ENCODE assay signal across 20 cellular contexts in the genomic region with DNA sequence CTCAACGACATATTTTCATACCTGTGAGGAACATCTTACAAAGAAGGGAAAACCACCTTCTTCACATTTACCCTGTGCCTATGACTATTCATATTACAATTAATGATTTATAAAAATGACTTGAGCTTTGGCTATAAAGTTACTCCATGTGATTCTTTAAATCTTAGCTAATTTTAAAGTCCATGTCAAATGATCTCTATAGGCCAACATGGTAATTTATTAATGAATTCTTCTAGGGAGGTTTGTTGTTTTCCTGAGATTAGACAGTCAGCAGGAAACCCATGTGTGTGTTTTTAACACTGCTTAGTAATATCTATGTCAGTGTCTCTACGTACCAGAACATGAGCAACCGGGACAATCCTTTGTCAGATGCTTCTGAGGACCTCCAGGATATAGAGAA.
"Had no signal": no experiment of that assay in that cellular context is flagged by ENCODE, and none has a peak within 500 bp of the region (broad histone marks: within the 10 kb centered on the region; RNA-seq: fewer than 3 reads in every experiment).

No MANE protein-coding gene starts in this region.

- H3K9me3 ChIP-seq: SK-N-SH had no signal

- H3K27ac Mint-ChIP-seq: IgD-negative memory B cell had no signal

- H3K4me3 Mint-ChIP-seq: IgD-negative memory B cell had no signal

- DNase-seq: Kasumi-1, MM.1S, NCI-H1092 treated with DMSO at 0.1 percent for 48 hours, NCI-H1436, NCI-H187, NCI-H2029 treated with DMSO at 0.1 percent for 48 hours, NCI-H2171 treated with DMSO at 0.1 percent for 48 hours, NCI-H345, NCI-H446 treated with DMSO at 0.1 percent for 48 hours, NCI-H510A treated with DMSO at 0.1 percent for 48 hours, NCI-H526, NCI-H748 treated with DMSO at 0.1 percent for 48 hours, SHP77, SK-N-SH, SW 1271 had no signal

- H3K4me1 Mint-ChIP-seq: IgD-negative memory B cell had no signal

- H3K27ac ChIP-seq: HL-60, KMS-11, RWPE1 had no signal

- H3K4me3 ChIP-seq: K562 had no signal

- H3K36me3 Mint-ChIP-seq: IgD-negative memory B cell had no signal
